In genomic region chr5:123460296-123460729, GRCh38 we compare ENCODE assay signal across 1 cellular context.
TF ChIP-seq lines count a peak whose summit lies in the region.

No MANE protein-coding gene starts in this region.

TF ChIP-seq in HepG2, 621 proteins besides CTCF, POLR2A, EP300 and RAD21:
- TF ChIP-seq GLMP (CRISPR knock-in tag; IDR thresholded peaks at IDR 0.05; ENCODE audit: borderline replicate concordance): no peak
- TF ChIP-seq POLR2G (IDR thresholded peaks at IDR 0.05; ENCODE audit: low read depth, low read length): no peak
- TF ChIP-seq ZBTB49 (CRISPR knock-in tag; IDR thresholded peaks at IDR 0.05; ENCODE audit: borderline replicate concordance): no peak
- no peak for TF ChIP-seq ZNF616 (CRISPR knock-in tag; IDR thresholded peaks at IDR 0.05; ENCODE audit: low read depth)
- TF ChIP-seq ADNP (CRISPR knock-in tag; IDR thresholded peaks at IDR 0.05): no peak
- no peak for TF ChIP-seq ZNF597 (CRISPR knock-in tag; IDR thresholded peaks at IDR 0.05)
- no peak for TF ChIP-seq ETS1 (CRISPR knock-in tag; IDR thresholded peaks at IDR 0.05)
- no peak for TF ChIP-seq DR1 (CRISPR knock-in tag; IDR thresholded peaks at IDR 0.05)
- no peak for TF ChIP-seq ZFP91 (CRISPR knock-in tag; IDR thresholded peaks at IDR 0.05; ENCODE audit: borderline replicate concordance)
- no peak for TF ChIP-seq ZFP36L1 (CRISPR knock-in tag; IDR thresholded peaks at IDR 0.05)
- no peak for TF ChIP-seq ZNF550 (CRISPR knock-in tag; IDR thresholded peaks at IDR 0.05; ENCODE audit: borderline replicate concordance)
- TF ChIP-seq MTERF4 (CRISPR knock-in tag; IDR thresholded peaks at IDR 0.05): no peak
- no peak for TF ChIP-seq ZNF101 (CRISPR knock-in tag; IDR thresholded peaks at IDR 0.05; ENCODE audit: borderline replicate concordance, low read depth)
- no peak for TF ChIP-seq ZSCAN29 (CRISPR knock-in tag; conservative IDR thresholded peaks at IDR 0.05)
- no peak for TF ChIP-seq NFRKB (IDR thresholded peaks at IDR 0.05)
- no peak for TF ChIP-seq ZNF496 (CRISPR knock-in tag; IDR thresholded peaks at IDR 0.05; ENCODE audit: insufficient replicate concordance)
- TF ChIP-seq SRSF1 (optimal IDR thresholded peaks at IDR 0.05; ENCODE audit: low read depth, low read length): no peak
- no peak for TF ChIP-seq ZNF296 (CRISPR knock-in tag; conservative IDR thresholded peaks at IDR 0.05)
- TF ChIP-seq NCOA5 (CRISPR knock-in tag; IDR thresholded peaks at IDR 0.05): no peak
- TF ChIP-seq ZNF292 (CRISPR knock-in tag; IDR thresholded peaks at IDR 0.05; ENCODE audit: borderline replicate concordance, low read depth): no peak
TF ChIP-seq in HepG2: peak in this region for 0.
